In the genomic region with DNA sequence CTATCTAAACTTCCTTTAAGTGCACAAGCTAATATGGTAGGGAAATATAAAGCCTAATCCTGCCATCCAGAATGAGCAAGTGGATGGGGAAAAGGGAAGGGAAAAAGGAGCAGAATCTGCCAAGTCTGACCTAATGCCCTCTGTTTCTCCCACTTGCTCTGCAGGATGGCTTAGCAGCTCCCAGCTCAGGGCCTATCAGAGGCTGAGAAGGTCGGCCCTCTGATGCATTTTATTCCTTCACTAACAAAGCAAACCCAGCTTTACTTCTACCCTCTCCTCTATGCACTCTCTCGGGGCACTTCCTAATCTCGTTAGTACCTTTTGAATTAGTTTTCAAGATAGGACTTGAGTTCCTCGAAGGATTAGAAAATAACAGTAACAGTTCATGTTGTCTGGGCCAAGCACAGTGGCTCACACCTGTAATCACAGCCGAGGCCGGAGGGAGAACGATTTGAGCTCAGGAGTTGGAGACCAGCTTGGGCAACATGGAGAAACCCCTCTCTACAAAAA, we compare ENCODE assay signal across 17 cellular contexts. TPM values are rescaled to one million over a fixed set of nuclear protein-coding genes. Genes with fewer than 3 reads are reported as not detected.
DNase-seq lines count a peak whose midpoint lies in the region; ATAC-seq and TF ChIP-seq lines count a peak whose summit lies in the region.
"Had no signal": no experiment of that assay in that cellular context is flagged by ENCODE, and none has a peak within 500 bp of the region (broad histone marks: within the 10 kb centered on the region; RNA-seq: fewer than 3 reads in every experiment).

No MANE protein-coding gene starts in this region.

- 38 to 51% methylated on average over 7 of the region's 7 CpGs for WGBS in heart right ventricle, 2 donors

- CTCF ChIA-PET in CD4-positive, alpha-beta T cell (lab: Charles Lee): interaction anchor here (0.6 kb wide), 1 partner anchor 179 kb away, joined by 3 read pairs; no protein-coding TSS in a partner anchor

- no peak overlapping the region for H3K4me3 ChIP-seq in heart right ventricle
- no peak overlapping the region for H3K4me3 ChIP-seq in fibroblast of lung (replicated peaks in 1 of 4; ENCODE audit: control extremely low read depth in 1 of 4, insufficient read depth in 1 of 4, low read depth in 3 of 4, low read length in 4 of 4)
- no peak overlapping the region for H3K4me3 ChIP-seq in neural progenitor cell
- H3K4me3 ChIP-seq: BLaER1 treated with 17β-estradiol and CSF1 and Interleukin-3, amounts not matched to agents 10 nM and 100 nM; GM23248 had no signal

- no peak for ATAC-seq in Right ventricle myocardium inferior
- ATAC-seq in heart right ventricle: no peak
- ATAC-seq in CD4-positive, alpha-beta T cell (ENCODE audit: poor library complexity): no peak
- ATAC-seq: HepG2 had no signal

- H3K9ac ChIP-seq in fibroblast of lung (ENCODE audit: insufficient read depth, low read length) (no peak overlapping the region), neural progenitor cell (no peak overlapping the region)
- H3K9ac ChIP-seq: BLaER1 treated with 17β-estradiol and CSF1 and Interleukin-3, amounts not matched to agents 10 nM and 100 nM; GM23248 had no signal

- intact Hi-C loops in Right ventricle myocardium inferior (cut with DNase I) (no loop called here), heart right ventricle (cut with DNase I) (no loop called here)
- intact Hi-C loops in activated CD4-positive, alpha-beta T cell treated with anti-CD3 and anti-CD28 coated beads, Interleukin-2, amount 10 ng/mL, durations not matched to agents 24 days and 14 days (cut with micrococcal nuclease): no loop called here
- intact Hi-C loops in CD4-positive, alpha-beta T cell (cut with DNase I, micrococcal nuclease): no loop called here

- H3K27ac ChIP-seq in heart right ventricle (no peak overlapping the region), fibroblast of lung (ENCODE audit: insufficient read depth, low read length) (no peak overlapping the region), neural progenitor cell (no peak overlapping the region)
- H3K27ac ChIP-seq in CD4-positive, alpha-beta T cell (ENCODE audit: low read depth, low read length): no peak overlapping the region
- H3K27ac ChIP-seq: BLaER1 treated with 17β-estradiol and CSF1 and Interleukin-3, amounts not matched to agents 10 nM and 100 nM; GM23248 had no signal

- H3K27me3 Mint-ChIP-seq in neural progenitor cell (ENCODE audit: insufficient read depth, low read depth): no peaks in the 10 kb centered on the region
- H3K27me3 Mint-ChIP-seq in activated CD4-positive, alpha-beta T cell treated with anti-CD3 and anti-CD28 coated beads, Interleukin-2, amount 10 ng/mL, durations not matched to agents 24 days and 14 days: no peaks in the 10 kb centered on the region
- peaks cover 16% of the 10 kb centered on the region for H3K27me3 Mint-ChIP-seq in CD4-positive, alpha-beta T cell
- H3K27me3 Mint-ChIP-seq: CD4-positive, CD25-positive, alpha-beta regulatory T cell had no signal

- TF ChIP-seq CTCF in heart right ventricle (IDR thresholded peaks at IDR 0.05) (no peak), fibroblast of lung (conservative IDR thresholded peaks at IDR 0.05 in 1 of 2, IDR thresholded peaks at IDR 0.05 in 1 of 2; ENCODE audit: low read depth in 1 of 2, low read length in 2 of 2) (no peak), neural progenitor cell (IDR thresholded peaks at IDR 0.05) (no peak)
- no peak for TF ChIP-seq CTCF in CD4-positive, alpha-beta T cell (IDR thresholded peaks at IDR 0.05)

- no peak overlapping the region for H3K27ac Mint-ChIP-seq in neural progenitor cell
- no peak overlapping the region for H3K27ac Mint-ChIP-seq in activated CD4-positive, alpha-beta T cell treated with anti-CD3 and anti-CD28 coated beads, Interleukin-2, amount 10 ng/mL, durations not matched to agents 24 days and 14 days
- H3K27ac Mint-ChIP-seq in CD4-positive, alpha-beta T cell: no peak overlapping the region

- peaks cover 5% of the 10 kb centered on the region for H3F3A ChIP-seq in neural progenitor cell (ENCODE audit: low read depth)

- H3K4me1 ChIP-seq in heart right ventricle: no peaks in the 10 kb centered on the region
- H3K4me1 ChIP-seq in fibroblast of lung (ENCODE audit: control insufficient read depth, extremely low read depth, insufficient read depth, low read length): no peaks in the 10 kb centered on the region
- no peaks in the 10 kb centered on the region for H3K4me1 ChIP-seq in neural progenitor cell
- H3K4me1 ChIP-seq: BLaER1 treated with 17β-estradiol and CSF1 and Interleukin-3, amounts not matched to agents 10 nM and 100 nM had no signal

- H3K9me3 ChIP-seq in heart right ventricle (no peaks in the 10 kb centered on the region), fibroblast of lung (ENCODE audit: control insufficient read depth, insufficient read depth, low read depth, low read length) (no peaks in the 10 kb centered on the region), neural progenitor cell (ENCODE audit: low read depth) (no peaks in the 10 kb centered on the region)
- H3K9me3 ChIP-seq in CD4-positive, alpha-beta T cell (ENCODE audit: control insufficient read depth, low read length): no peaks in the 10 kb centered on the region
- H3K9me3 ChIP-seq: BLaER1 treated with 17β-estradiol and CSF1 and Interleukin-3, amounts not matched to agents 10 nM and 100 nM had no signal

- H4K20me1 ChIP-seq in fibroblast of lung (ENCODE audit: control insufficient read depth, extremely low read depth, insufficient read depth, low read length): no peaks in the 10 kb centered on the region
- no peaks in the 10 kb centered on the region for H4K20me1 ChIP-seq in neural progenitor cell (ENCODE audit: low read depth)
- H4K20me1 ChIP-seq: BLaER1 treated with 17β-estradiol and CSF1 and Interleukin-3, amounts not matched to agents 10 nM and 100 nM had no signal

- no peaks in the 10 kb centered on the region for H3K4me1 Mint-ChIP-seq in neural progenitor cell
- no peaks in the 10 kb centered on the region for H3K4me1 Mint-ChIP-seq in activated CD4-positive, alpha-beta T cell treated with anti-CD3 and anti-CD28 coated beads, Interleukin-2, amount 10 ng/mL, durations not matched to agents 24 days and 14 days
- no peaks in the 10 kb centered on the region for H3K4me1 Mint-ChIP-seq in CD4-positive, alpha-beta T cell (ENCODE audit: low read depth)
- H3K4me1 Mint-ChIP-seq: CD4-positive, CD25-positive, alpha-beta regulatory T cell had no signal

- POLR2A ChIA-PET in CD4-positive, alpha-beta T cell (lab: Charles Lee): no interaction called here

- DNase-seq in Right ventricle myocardium inferior (ENCODE audit: missing footprints): peak; percentile 32
- no peak for DNase-seq in heart right ventricle
- no peak for DNase-seq in fibroblast of lung (ENCODE audit: low read depth in 2 of 2)
- peak; percentile 63 for DNase-seq in neural progenitor cell (ENCODE audit: low spot score)
- no peak for DNase-seq in activated CD4-positive, alpha-beta T cell treated with anti-CD3 and anti-CD28 coated beads, Interleukin-2, amount 10 ng/mL, durations not matched to agents 24 days and 14 days
- no peak for DNase-seq in dedifferentiated amniotic fluid mesenchymal stem cell (ENCODE audit: extremely low spot score)
- DNase-seq in CD4-positive, alpha-beta T cell: no peak
- DNase-seq: 8988T; ACHN; CD4-positive, CD25-positive, alpha-beta regulatory T cell; DMS153; DMS79 treated with DMSO at 0.1 percent for 48 hours; EL; GM23248; H9 had no signal

- H3K79me2 ChIP-seq in fibroblast of lung (ENCODE audit: control insufficient read depth, insufficient read depth, low read length): no peaks in the 10 kb centered on the region
- no peaks in the 10 kb centered on the region for H3K79me2 ChIP-seq in neural progenitor cell (ENCODE audit: low read depth)

- H3K36me3 ChIP-seq in heart right ventricle (no peaks in the 10 kb centered on the region), fibroblast of lung (ENCODE audit: control insufficient read depth, insufficient read depth, low read length) (no peaks in the 10 kb centered on the region), neural progenitor cell (no peaks in the 10 kb centered on the region)
- H3K36me3 ChIP-seq: BLaER1 treated with 17β-estradiol and CSF1 and Interleukin-3, amounts not matched to agents 10 nM and 100 nM had no signal

- H3K27me3 ChIP-seq in heart right ventricle (no peaks in the 10 kb centered on the region), fibroblast of lung (ENCODE audit: control insufficient read depth, insufficient read depth, low read length) (no peaks in the 10 kb centered on the region), neural progenitor cell (no peaks in the 10 kb centered on the region)
- no peaks in the 10 kb centered on the region for H3K27me3 ChIP-seq in CD4-positive, alpha-beta T cell (ENCODE audit: control insufficient read depth, insufficient read depth, low read length)
- H3K27me3 ChIP-seq: BLaER1 treated with 17β-estradiol and CSF1 and Interleukin-3, amounts not matched to agents 10 nM and 100 nM had no signal

- no peaks in the 10 kb centered on the region for H3K9me3 Mint-ChIP-seq in neural progenitor cell
- no peaks in the 10 kb centered on the region for H3K9me3 Mint-ChIP-seq in activated CD4-positive, alpha-beta T cell treated with anti-CD3 and anti-CD28 coated beads, Interleukin-2, amount 10 ng/mL, durations not matched to agents 24 days and 14 days
- H3K9me3 Mint-ChIP-seq in CD4-positive, alpha-beta T cell: no peaks in the 10 kb centered on the region

- H3K36me3 Mint-ChIP-seq in neural progenitor cell: no peaks in the 10 kb centered on the region
- no peaks in the 10 kb centered on the region for H3K36me3 Mint-ChIP-seq in activated CD4-positive, alpha-beta T cell treated with anti-CD3 and anti-CD28 coated beads, Interleukin-2, amount 10 ng/mL, durations not matched to agents 24 days and 14 days (ENCODE audit: low read depth)
- no peaks in the 10 kb centered on the region for H3K36me3 Mint-ChIP-seq in CD4-positive, alpha-beta T cell (ENCODE audit: low read depth)
- H3K36me3 Mint-ChIP-seq: CD4-positive, CD25-positive, alpha-beta regulatory T cell had no signal

- no peak overlapping the region for H3K4me2 ChIP-seq in fibroblast of lung (ENCODE audit: extremely low read depth, insufficient read depth, low read length)
- H3K4me2 ChIP-seq in neural progenitor cell: no peak overlapping the region
- H3K4me2 ChIP-seq: BLaER1 treated with 17β-estradiol and CSF1 and Interleukin-3, amounts not matched to agents 10 nM and 100 nM had no signal

- H2AFZ ChIP-seq in fibroblast of lung (ENCODE audit: low read length): peak overlapping the region; percentile 30
- no peak overlapping the region for H2AFZ ChIP-seq in neural progenitor cell (replicated peaks)
- H2AFZ ChIP-seq: GM23248 had no signal

- H3K4me3 Mint-ChIP-seq in neural progenitor cell: no peak overlapping the region
- no peak overlapping the region for H3K4me3 Mint-ChIP-seq in activated CD4-positive, alpha-beta T cell treated with anti-CD3 and anti-CD28 coated beads, Interleukin-2, amount 10 ng/mL, durations not matched to agents 24 days and 14 days
- no peak overlapping the region for H3K4me3 Mint-ChIP-seq in CD4-positive, alpha-beta T cell
- H3K4me3 Mint-ChIP-seq: CD4-positive, CD25-positive, alpha-beta regulatory T cell; H9 had no signal

RNA-seq across cellular contexts. Expression of gene OR51V1, which starts 9.9 kb away (rescaled TPM):
- total RNA-seq in Right ventricle myocardium inferior (not detected), heart right ventricle (not detected), fibroblast of lung (not detected in 2 replicates), neural progenitor cell (ENCODE audit: low replicate concordance) (not detected in 2 replicates)
- polyA plus RNA-seq in heart right ventricle (not detected), fibroblast of lung (not detected in 2 replicates)
- polyA plus RNA-seq in fibroblast of lung (2012): not detected in 2 replicates
- polyA minus RNA-seq in fibroblast of lung (ENCODE audit: low replicate concordance): not detected in 2 replicates
- total RNA-seq in activated CD4-positive, alpha-beta T cell treated with anti-CD3 and anti-CD28 coated beads, Interleukin-2, amount 10 ng/mL, durations not matched to agents 24 days and 14 days: not detected in 2 replicates
- total RNA-seq in CD4-positive, alpha-beta T cell: not detected
- total RNA-seq: CD4-positive, CD25-positive, alpha-beta regulatory T cell; GM23248; H9; HepG2 had no signal
- polyA plus RNA-seq: CD4-positive, CD25-positive, alpha-beta regulatory T cell; GM23248; HepG2 had no signal

RNA-seq across cellular contexts. Expression of gene HBB, which starts 16.4 kb away (rescaled TPM):
- 140 TPM for total RNA-seq in Right ventricle myocardium inferior
- total RNA-seq in heart right ventricle: 1,000 to 10,000 TPM in 1 of 10 donors, 100 to 1,000 TPM in 9; 188 to 1,566 (median 288) TPM
- polyA plus RNA-seq in heart right ventricle: 10 to 100 TPM in 1 of 2 donors, not detected in 1; 39.1 TPM
- not detected in 2 replicates for total RNA-seq in fibroblast of lung
- 0.16 and 0.22 TPM in 2 replicates for polyA plus RNA-seq in fibroblast of lung
- polyA plus RNA-seq in fibroblast of lung (2012): 0.21 TPM in 1 of 2 replicates, not detected in the other
- polyA minus RNA-seq in fibroblast of lung (ENCODE audit: low replicate concordance): not detected in 2 replicates
- not detected in 2 replicates for total RNA-seq in neural progenitor cell (ENCODE audit: low replicate concordance)
- total RNA-seq in activated CD4-positive, alpha-beta T cell treated with anti-CD3 and anti-CD28 coated beads, Interleukin-2, amount 10 ng/mL, durations not matched to agents 24 days and 14 days: not detected in 2 replicates
- total RNA-seq in CD4-positive, alpha-beta T cell: under 1 TPM in 1 of 2 experiments, not detected in 1; 0.45 TPM
- total RNA-seq: GM23248, H9, HepG2 had no signal
- polyA plus RNA-seq: GM23248, HepG2 had no signal

RNA-seq across cellular contexts. Expression of gene HBD, which starts 23.9 kb away (rescaled TPM):
- total RNA-seq in Right ventricle myocardium inferior: not detected
- 1 to 10 TPM in 1 of 10 donors, under 1 TPM in 3, not detected in 6; 0.41 to 5.3 (median 0.73) TPM for total RNA-seq in heart right ventricle
- not detected for polyA plus RNA-seq in heart right ventricle
- total RNA-seq in fibroblast of lung: 5.9 TPM in 1 of 2 replicates, not detected in the other
- polyA plus RNA-seq in fibroblast of lung: 17.1 and 53.4 TPM in 2 replicates
- 9.7 and 29.1 TPM in 2 replicates for polyA plus RNA-seq in fibroblast of lung (2012)
- 14.9 and 15.9 TPM in 2 replicates for polyA minus RNA-seq in fibroblast of lung (ENCODE audit: low replicate concordance)
- total RNA-seq in neural progenitor cell (ENCODE audit: low replicate concordance): not detected in 2 replicates
- not detected in 2 replicates for total RNA-seq in activated CD4-positive, alpha-beta T cell treated with anti-CD3 and anti-CD28 coated beads, Interleukin-2, amount 10 ng/mL, durations not matched to agents 24 days and 14 days
- total RNA-seq in CD4-positive, alpha-beta T cell: not detected
- total RNA-seq: CD4-positive, CD25-positive, alpha-beta regulatory T cell; GM23248; H9; HepG2 had no signal
- polyA plus RNA-seq: CD4-positive, CD25-positive, alpha-beta regulatory T cell; GM23248; HepG2 had no signal

RNA-seq across cellular contexts. Expression of gene HBG1, which starts 39.2 kb away (rescaled TPM):
- total RNA-seq in Right ventricle myocardium inferior: not detected
- under 1 TPM in 1 of 10 donors, not detected in 9; 0.30 TPM for total RNA-seq in heart right ventricle
- under 1 TPM in 1 of 2 donors, not detected in 1; 0.20 TPM for polyA plus RNA-seq in heart right ventricle
- not detected in 2 replicates for total RNA-seq in fibroblast of lung
- 0.41 and 0.46 TPM in 2 replicates for polyA plus RNA-seq in fibroblast of lung
- polyA plus RNA-seq in fibroblast of lung (2012): not detected in 2 replicates
- 0.74 TPM in 1 of 2 replicates, not detected in the other for polyA minus RNA-seq in fibroblast of lung (ENCODE audit: low replicate concordance)
- total RNA-seq in neural progenitor cell (ENCODE audit: low replicate concordance): not detected in 2 replicates
- total RNA-seq in activated CD4-positive, alpha-beta T cell treated with anti-CD3 and anti-CD28 coated beads, Interleukin-2, amount 10 ng/mL, durations not matched to agents 24 days and 14 days: not detected in 2 replicates
- not detected for total RNA-seq in CD4-positive, alpha-beta T cell
- total RNA-seq: CD4-positive, CD25-positive, alpha-beta regulatory T cell; GM23248; H9; HepG2 had no signal
- polyA plus RNA-seq: CD4-positive, CD25-positive, alpha-beta regulatory T cell; GM23248; HepG2 had no signal

RNA-seq across cellular contexts. Expression of gene HBG2, which starts 44.1 kb away (rescaled TPM):
- total RNA-seq in Right ventricle myocardium inferior: not detected
- total RNA-seq in heart right ventricle: 1 to 10 TPM in 1 of 10 donors, under 1 TPM in 2, not detected in 7; 0.41 to 1.0 (median 0.45) TPM
- polyA plus RNA-seq in heart right ventricle: under 1 TPM in 1 of 2 donors, not detected in 1; 0.12 TPM
- not detected in 2 replicates for total RNA-seq in fibroblast of lung
- polyA plus RNA-seq in fibroblast of lung: 0.93 and 2.6 TPM in 2 replicates
- polyA plus RNA-seq in fibroblast of lung (2012): 0.93 and 1.3 TPM in 2 replicates
- 1.7 TPM in 1 of 2 replicates, not detected in the other for polyA minus RNA-seq in fibroblast of lung (ENCODE audit: low replicate concordance)
- not detected in 2 replicates for total RNA-seq in neural progenitor cell (ENCODE audit: low replicate concordance)
- not detected in 2 replicates for total RNA-seq in activated CD4-positive, alpha-beta T cell treated with anti-CD3 and anti-CD28 coated beads, Interleukin-2, amount 10 ng/mL, durations not matched to agents 24 days and 14 days
- not detected for total RNA-seq in CD4-positive, alpha-beta T cell
- total RNA-seq: CD4-positive, CD25-positive, alpha-beta regulatory T cell; GM23248; H9; HepG2 had no signal
- polyA plus RNA-seq: CD4-positive, CD25-positive, alpha-beta regulatory T cell; GM23248; HepG2 had no signal

Comparison
In these comparisons a context has a peak if more than half of its experiments do, and no peak if none do; other contexts are left out.
1. DNase-seq: peak in Right ventricle myocardium inferior (single experiment) and neural progenitor cell (single experiment); none in heart right ventricle (0 of 2), fibroblast of lung (0 of 2), activated CD4-positive, alpha-beta T cell treated with anti-CD3 and anti-CD28 coated beads, Interleukin-2, amount 10 ng/mL, durations not matched to agents 24 days and 14 days (single experiment), dedifferentiated amniotic fluid mesenchymal stem cell (single experiment) and CD4-positive, alpha-beta T cell (0 of 10).